10 cellular contexts compared by ENCODE assay signal in the genomic region with DNA sequence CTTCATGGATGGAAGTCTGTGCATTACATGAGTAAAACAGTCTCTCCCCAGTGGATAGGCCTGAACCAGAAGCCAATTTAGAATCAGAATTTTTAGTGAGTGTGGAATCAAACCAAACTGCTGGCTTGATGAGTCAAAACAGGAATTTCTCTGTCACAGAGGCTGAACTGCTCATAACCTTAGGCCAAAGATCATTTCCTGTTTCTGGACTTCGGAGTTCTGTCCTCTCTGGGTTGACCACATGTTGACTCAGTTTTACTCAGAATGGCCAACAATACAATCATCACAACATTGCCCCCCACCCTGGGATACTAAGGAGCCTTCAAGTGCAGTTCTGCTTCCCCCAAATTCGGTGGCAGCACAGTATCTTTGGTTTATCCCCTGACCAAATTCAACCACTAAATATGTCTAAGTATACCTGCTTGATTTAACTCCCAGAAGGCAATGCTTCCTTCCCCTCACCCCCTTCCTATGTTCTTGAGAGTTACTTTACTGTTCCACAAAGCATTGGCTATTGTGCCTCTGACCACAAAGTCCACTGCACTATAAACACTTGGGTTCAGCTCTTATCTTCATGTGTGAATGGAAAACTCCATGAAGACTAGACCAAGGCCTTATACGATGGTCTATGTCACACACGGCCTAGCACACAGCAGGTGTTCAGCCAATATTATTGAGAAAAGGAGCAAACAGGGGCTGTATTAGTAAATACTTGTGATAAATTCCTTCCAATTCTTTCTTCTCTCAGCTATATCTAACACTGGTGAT.
DNase-seq lines count a peak whose midpoint lies in the region; ATAC-seq and TF ChIP-seq lines count a peak whose summit lies in the region.
"Had no signal": no experiment of that assay in that cellular context is flagged by ENCODE, and none has a peak within 500 bp of the region (broad histone marks: within the 10 kb centered on the region; RNA-seq: fewer than 3 reads in every experiment).

No MANE protein-coding gene starts in this region.

- DNase-seq in fibroblast of the aortic adventitia (ENCODE audit: low read depth), result peak; percentile 10
- DNase-seq in retina, result no peak
- DNase-seq in NCI-H82 (lab: John Stamatoyannopoulos, UW), result no peak
- DNase-seq in stimulated activated CD4-positive, alpha-beta T cell treated with anti-CD3 and anti-CD28 coated beads, Interleukin-15, amount 100 ng/mL, for 24 hours, result no peak
- DNase-seq in BE2C, result no peak
- DNase-seq: brain microvascular endothelial cell, T-helper 9 cell had no signal

- no peaks in the 10 kb centered on the region for H3K36me3 ChIP-seq in BE2C
- H3K36me3 ChIP-seq: brain microvascular endothelial cell had no signal

- no peaks in the 10 kb centered on the region for H3K4me1 ChIP-seq in BE2C

- H3K9me3 ChIP-seq in BE2C, result no peaks in the 10 kb centered on the region

- H3K4me3 ChIP-seq in fibroblast of the aortic adventitia (ENCODE audit: low read depth, low read length) (no peak overlapping the region), BE2C (ENCODE audit: low read depth, low read length) (no peak overlapping the region)

- ATAC-seq in GM18502 (IDR thresholded peaks at IDR 0.05; ENCODE audit: poor library complexity, unreplicated experiment) (peak; percentile 88), GM21529 (IDR thresholded peaks at IDR 0.05; ENCODE audit: unreplicated experiment) (peak; percentile 90), HG03378 (IDR thresholded peaks at IDR 0.05; ENCODE audit: unreplicated experiment) (peak; percentile 96)

- TF ChIP-seq CTCF in fibroblast of the aortic adventitia (IDR thresholded peaks at IDR 0.05; ENCODE audit: insufficient read depth, low read length), result no peak
- no peak for TF ChIP-seq CTCF in BE2C (IDR thresholded peaks at IDR 0.05; ENCODE audit: low read depth, low read length)

- H3K27me3 ChIP-seq in BE2C, result no peaks in the 10 kb centered on the region
- H3K27me3 ChIP-seq: brain microvascular endothelial cell had no signal
